1 cellular context compared by ENCODE assay signal in the genomic region with DNA sequence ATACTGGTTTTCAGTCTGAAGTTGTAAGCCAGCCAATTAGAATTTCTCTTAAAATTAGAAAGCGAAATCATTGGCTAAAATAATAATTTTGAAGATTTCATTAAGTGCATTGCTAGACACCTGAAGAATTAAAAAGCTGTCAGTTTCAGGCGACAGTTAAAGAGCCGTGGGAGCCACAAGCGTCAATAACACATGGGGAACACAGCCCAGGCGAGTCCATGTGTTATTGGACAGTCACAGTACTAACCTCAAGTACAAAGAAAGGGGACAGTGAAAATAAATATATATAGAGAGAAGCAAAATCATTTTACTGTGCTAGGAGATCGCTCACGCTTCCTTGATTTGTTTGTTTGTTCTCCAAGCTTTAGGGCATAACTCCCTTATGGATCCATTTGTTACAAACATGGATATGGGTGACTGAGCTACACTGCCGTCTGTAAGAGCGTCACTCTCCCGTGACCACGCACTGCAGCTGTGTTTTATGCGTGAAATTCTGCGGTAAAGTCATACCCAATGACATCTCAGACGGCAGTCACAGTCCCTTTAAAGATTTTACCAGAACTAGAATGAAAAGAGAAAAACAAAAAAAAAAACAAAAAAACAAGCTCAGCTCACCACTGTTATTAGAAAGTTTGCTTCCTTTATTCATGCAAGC.
TF ChIP-seq lines count a peak whose summit lies in the region.

No MANE protein-coding gene starts in this region.

TF ChIP-seq in GM23338, 12 proteins besides CTCF, POLR2A, EP300 and RAD21 (continued from another document):
- TF ChIP-seq, protein P1, sequence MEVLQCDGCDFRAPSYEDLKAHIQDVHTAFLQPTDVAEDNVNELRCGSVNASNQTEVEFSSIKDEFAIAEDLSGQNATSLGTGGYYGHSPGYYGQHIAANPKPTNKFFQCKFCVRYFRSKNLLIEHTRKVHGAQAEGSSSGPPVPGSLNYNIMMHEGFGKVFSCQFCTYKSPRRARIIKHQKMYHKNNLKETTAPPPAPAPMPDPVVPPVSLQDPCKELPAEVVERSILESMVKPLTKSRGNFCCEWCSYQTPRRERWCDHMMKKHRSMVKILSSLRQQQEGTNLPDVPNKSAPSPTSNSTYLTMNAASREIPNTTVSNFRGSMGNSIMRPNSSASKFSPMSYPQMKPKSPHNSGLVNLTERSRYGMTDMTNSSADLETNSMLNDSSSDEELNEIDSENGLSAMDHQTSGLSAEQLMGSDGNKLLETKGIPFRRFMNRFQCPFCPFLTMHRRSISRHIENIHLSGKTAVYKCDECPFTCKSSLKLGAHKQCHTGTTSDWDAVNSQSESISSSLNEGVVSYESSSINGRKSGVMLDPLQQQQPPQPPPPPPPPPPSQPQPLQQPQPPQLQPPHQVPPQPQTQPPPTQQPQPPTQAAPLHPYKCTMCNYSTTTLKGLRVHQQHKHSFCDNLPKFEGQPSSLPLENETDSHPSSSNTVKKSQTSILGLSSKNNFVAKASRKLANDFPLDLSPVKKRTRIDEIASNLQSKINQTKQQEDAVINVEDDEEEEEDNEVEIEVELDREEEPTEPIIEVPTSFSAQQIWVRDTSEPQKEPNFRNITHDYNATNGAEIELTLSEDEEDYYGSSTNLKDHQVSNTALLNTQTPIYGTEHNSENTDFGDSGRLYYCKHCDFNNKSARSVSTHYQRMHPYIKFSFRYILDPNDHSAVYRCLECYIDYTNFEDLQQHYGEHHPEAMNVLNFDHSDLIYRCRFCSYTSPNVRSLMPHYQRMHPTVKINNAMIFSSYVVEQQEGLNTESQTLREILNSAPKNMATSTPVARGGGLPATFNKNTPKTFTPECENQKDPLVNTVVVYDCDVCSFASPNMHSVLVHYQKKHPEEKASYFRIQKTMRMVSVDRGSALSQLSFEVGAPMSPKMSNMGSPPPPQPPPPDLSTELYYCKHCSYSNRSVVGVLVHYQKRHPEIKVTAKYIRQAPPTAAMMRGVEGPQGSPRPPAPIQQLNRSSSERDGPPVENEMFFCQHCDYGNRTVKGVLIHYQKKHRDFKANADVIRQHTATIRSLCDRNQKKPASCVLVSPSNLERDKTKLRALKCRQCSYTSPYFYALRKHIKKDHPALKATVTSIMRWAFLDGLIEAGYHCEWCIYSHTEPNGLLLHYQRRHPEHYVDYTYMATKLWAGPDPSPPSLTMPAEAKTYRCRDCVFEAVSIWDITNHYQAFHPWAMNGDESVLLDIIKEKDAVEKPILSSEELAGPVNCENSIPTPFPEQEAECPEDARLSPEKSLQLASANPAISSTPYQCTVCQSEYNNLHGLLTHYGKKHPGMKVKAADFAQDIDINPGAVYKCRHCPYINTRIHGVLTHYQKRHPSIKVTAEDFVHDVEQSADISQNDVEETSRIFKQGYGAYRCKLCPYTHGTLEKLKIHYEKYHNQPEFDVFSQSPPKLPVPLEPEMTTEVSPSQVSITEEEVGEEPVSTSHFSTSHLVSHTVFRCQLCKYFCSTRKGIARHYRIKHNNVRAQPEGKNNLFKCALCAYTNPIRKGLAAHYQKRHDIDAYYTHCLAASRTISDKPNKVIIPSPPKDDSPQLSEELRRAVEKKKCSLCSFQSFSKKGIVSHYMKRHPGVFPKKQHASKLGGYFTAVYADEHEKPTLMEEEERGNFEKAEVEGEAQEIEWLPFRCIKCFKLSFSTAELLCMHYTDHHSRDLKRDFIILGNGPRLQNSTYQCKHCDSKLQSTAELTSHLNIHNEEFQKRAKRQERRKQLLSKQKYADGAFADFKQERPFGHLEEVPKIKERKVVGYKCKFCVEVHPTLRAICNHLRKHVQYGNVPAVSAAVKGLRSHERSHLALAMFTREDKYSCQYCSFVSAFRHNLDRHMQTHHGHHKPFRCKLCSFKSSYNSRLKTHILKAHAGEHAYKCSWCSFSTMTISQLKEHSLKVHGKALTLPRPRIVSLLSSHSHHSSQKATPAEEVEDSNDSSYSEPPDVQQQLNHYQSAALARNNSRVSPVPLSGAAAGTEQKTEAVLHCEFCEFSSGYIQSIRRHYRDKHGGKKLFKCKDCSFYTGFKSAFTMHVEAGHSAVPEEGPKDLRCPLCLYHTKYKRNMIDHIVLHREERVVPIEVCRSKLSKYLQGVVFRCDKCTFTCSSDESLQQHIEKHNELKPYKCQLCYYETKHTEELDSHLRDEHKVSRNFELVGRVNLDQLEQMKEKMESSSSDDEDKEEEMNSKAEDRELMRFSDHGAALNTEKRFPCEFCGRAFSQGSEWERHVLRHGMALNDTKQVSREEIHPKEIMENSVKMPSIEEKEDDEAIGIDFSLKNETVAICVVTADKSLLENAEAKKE (CRISPR knock-in tag; IDR thresholded peaks at IDR 0.05): no peak
- TF ChIP-seq, protein P2, sequence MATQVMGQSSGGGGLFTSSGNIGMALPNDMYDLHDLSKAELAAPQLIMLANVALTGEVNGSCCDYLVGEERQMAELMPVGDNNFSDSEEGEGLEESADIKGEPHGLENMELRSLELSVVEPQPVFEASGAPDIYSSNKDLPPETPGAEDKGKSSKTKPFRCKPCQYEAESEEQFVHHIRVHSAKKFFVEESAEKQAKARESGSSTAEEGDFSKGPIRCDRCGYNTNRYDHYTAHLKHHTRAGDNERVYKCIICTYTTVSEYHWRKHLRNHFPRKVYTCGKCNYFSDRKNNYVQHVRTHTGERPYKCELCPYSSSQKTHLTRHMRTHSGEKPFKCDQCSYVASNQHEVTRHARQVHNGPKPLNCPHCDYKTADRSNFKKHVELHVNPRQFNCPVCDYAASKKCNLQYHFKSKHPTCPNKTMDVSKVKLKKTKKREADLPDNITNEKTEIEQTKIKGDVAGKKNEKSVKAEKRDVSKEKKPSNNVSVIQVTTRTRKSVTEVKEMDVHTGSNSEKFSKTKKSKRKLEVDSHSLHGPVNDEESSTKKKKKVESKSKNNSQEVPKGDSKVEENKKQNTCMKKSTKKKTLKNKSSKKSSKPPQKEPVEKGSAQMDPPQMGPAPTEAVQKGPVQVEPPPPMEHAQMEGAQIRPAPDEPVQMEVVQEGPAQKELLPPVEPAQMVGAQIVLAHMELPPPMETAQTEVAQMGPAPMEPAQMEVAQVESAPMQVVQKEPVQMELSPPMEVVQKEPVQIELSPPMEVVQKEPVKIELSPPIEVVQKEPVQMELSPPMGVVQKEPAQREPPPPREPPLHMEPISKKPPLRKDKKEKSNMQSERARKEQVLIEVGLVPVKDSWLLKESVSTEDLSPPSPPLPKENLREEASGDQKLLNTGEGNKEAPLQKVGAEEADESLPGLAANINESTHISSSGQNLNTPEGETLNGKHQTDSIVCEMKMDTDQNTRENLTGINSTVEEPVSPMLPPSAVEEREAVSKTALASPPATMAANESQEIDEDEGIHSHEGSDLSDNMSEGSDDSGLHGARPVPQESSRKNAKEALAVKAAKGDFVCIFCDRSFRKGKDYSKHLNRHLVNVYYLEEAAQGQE (IDR thresholded peaks at IDR 0.05; ENCODE audit: unreplicated experiment): no peak
- no peak for TF ChIP-seq CREB1 (CRISPR knock-in tag; IDR thresholded peaks at IDR 0.05; ENCODE audit: low read depth)
- no peak for TF ChIP-seq ZNF114 (CRISPR knock-in tag; IDR thresholded peaks at IDR 0.05)
- no peak for TF ChIP-seq POLR2AphosphoS5 (IDR thresholded peaks at IDR 0.05; ENCODE audit: low read depth)
- no peak for TF ChIP-seq EZH2 (IDR thresholded peaks at IDR 0.05; ENCODE audit: low read depth, unreplicated experiment)
- TF ChIP-seq NANOG (IDR thresholded peaks at IDR 0.05; ENCODE audit: borderline replicate concordance): no peak
- TF ChIP-seq STAT1 (IDR thresholded peaks at IDR 0.05; ENCODE audit: unreplicated experiment): no peak
- TF ChIP-seq EZH2phosphoT487 (IDR thresholded peaks at IDR 0.05; ENCODE audit: unreplicated experiment): no peak
- no peak for TF ChIP-seq JUNB (IDR thresholded peaks at IDR 0.05; ENCODE audit: unreplicated experiment)
- TF ChIP-seq, protein P3, sequence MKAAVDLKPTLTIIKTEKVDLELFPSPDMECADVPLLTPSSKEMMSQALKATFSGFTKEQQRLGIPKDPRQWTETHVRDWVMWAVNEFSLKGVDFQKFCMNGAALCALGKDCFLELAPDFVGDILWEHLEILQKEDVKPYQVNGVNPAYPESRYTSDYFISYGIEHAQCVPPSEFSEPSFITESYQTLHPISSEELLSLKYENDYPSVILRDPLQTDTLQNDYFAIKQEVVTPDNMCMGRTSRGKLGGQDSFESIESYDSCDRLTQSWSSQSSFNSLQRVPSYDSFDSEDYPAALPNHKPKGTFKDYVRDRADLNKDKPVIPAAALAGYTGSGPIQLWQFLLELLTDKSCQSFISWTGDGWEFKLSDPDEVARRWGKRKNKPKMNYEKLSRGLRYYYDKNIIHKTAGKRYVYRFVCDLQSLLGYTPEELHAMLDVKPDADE (IDR thresholded peaks at IDR 0.05): no peak
